In the genomic region with DNA sequence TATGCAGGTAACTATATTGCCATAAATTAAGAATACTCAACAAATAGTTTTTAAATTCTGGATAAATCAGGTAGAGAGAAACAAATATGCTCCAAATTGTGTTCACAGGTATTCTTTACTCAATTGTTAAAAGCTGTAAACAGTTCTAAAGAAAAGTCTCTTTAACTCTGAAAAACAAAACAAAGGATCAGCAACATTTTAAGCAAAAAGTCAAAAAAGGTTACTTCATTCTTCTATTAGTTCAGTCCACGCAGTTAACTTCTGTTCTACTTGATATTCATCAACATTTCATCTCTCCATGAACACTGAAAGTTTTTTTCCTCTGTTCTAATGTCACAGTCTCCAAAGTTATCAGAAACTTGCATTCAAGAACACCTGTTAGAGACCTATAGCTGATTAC, we compare ENCODE assay signal across 23 cellular contexts.
"Had no signal": no experiment of that assay in that cellular context is flagged by ENCODE, and none has a peak within 500 bp of the region (broad histone marks: within the 10 kb centered on the region; RNA-seq: fewer than 3 reads in every experiment).

No MANE protein-coding gene starts in this region.

- ATAC-seq: esophagus mucosa; gastrocnemius medialis; heart right ventricle; left cardiac atrium; left lung; left ventricle myocardium superior; lower lobe of right lung; naive thymus-derived CD4-positive, alpha-beta T cell had no signal

- DNase-seq: dermis blood vessel endothelial cell; dorsolateral prefrontal cortex; effector CD4-positive, alpha-beta T cell; effector memory CD4-positive, alpha-beta T cell; erythroblast; esophagus squamous epithelium; foreskin fibroblast; foreskin melanocyte; gastrocnemius medialis; glutamatergic neuron; head of caudate nucleus; heart right ventricle; hippocampal formation; left cardiac atrium; left lung; left ventricle myocardium superior; lower lobe of right lung; mesenchymal stem cell; midbrain; naive thymus-derived CD4-positive, alpha-beta T cell had no signal

- H3K4me1 ChIP-seq: heart right ventricle, left lung, lower lobe of right lung had no signal

- H3K27ac Mint-ChIP-seq: naive thymus-derived CD4-positive, alpha-beta T cell had no signal

- H3K27me3 ChIP-seq: esophagus squamous epithelium, gastrocnemius medialis, heart right ventricle, left lung had no signal

- H3K4me3 ChIP-seq: coronary artery, dorsolateral prefrontal cortex, esophagus squamous epithelium, gastrocnemius medialis, heart right ventricle, left lung, lower lobe of right lung had no signal

- H3K36me3 ChIP-seq: esophagus squamous epithelium, gastrocnemius medialis, heart right ventricle, left lung, lower lobe of right lung had no signal

- H3K27ac ChIP-seq: coronary artery, dorsolateral prefrontal cortex, epithelial cell of prostate, esophagus squamous epithelium, gastrocnemius medialis, heart right ventricle, left lung, lower lobe of right lung had no signal

- H3K9me3 ChIP-seq: gastrocnemius medialis, lower lobe of right lung had no signal

- H3K4me1 Mint-ChIP-seq: naive thymus-derived CD4-positive, alpha-beta T cell had no signal

- H3K4me3 Mint-ChIP-seq: naive thymus-derived CD4-positive, alpha-beta T cell had no signal
